Comparison of ENCODE assay signal across 9 cellular contexts in the genomic region with DNA sequence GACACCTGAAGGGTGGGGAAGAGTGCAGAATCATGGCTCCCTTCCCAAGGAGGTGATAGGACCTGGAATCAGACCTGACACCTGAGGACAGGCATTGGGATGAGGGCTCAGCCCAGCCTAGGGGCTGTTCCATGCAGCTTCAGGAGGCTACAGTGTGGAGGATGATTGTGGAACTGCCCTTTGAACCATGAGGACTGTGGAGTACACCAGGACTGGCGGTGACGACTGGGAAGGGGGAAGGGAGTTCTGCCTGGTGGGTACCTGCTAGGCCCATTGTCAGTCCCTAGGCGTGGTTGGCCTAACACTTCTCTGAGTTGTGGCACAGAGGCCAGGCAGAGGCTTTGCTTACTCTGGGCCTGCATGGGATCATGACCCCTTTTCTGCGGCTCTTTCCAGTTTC.
DNase-seq lines count a peak whose midpoint lies in the region; ATAC-seq and TF ChIP-seq lines count a peak whose summit lies in the region.
"Had no signal": no experiment of that assay in that cellular context is flagged by ENCODE, and none has a peak within 500 bp of the region (broad histone marks: within the 10 kb centered on the region; RNA-seq: fewer than 3 reads in every experiment).

No MANE protein-coding gene starts in this region.

- no peaks in the 10 kb centered on the region for H3K9me3 Mint-ChIP-seq in activated CD4-positive, alpha-beta T cell treated with anti-CD3 and anti-CD28 coated beads, Interleukin-2, amount 10 ng/mL, durations not matched to agents 7 days and 5 days
- H3K9me3 Mint-ChIP-seq in activated naive CD8-positive, alpha-beta T cell treated with anti-CD3 and anti-CD28 coated beads, Interleukin-2, amount 10 ng/mL, durations not matched to agents 7 days and 5 days, result no peaks in the 10 kb centered on the region

- H3K4me1 ChIP-seq in lower lobe of right lung, result peaks cover 72% of the 10 kb centered on the region
- H3K4me1 ChIP-seq in thoracic aorta (ENCODE audit: control insufficient read depth in 1 of 2, low read depth in 2 of 2), result peaks cover 39 to 71% of the 10 kb centered on the region in 2 donors

- H3K4me3 ChIP-seq in lower lobe of right lung, result no peak overlapping the region
- H3K4me3 ChIP-seq in thoracic aorta, result no peak overlapping the region

- ATAC-seq in activated naive CD8-positive, alpha-beta T cell treated with anti-CD3 and anti-CD28 coated beads, Interleukin-2, amount 10 ng/mL, durations not matched to agents 7 days and 5 days (ENCODE audit: low read depth), result no peak
- no peak for ATAC-seq in lower lobe of right lung
- ATAC-seq in thoracic aorta (ENCODE audit: insufficient number of reproducible peaks, low FRiP score, low read depth), result no peak
- no peak for ATAC-seq in GM18517 (IDR thresholded peaks at IDR 0.05; ENCODE audit: unreplicated experiment)

- peak overlapping the region; percentile 91 for H3K27ac Mint-ChIP-seq in activated CD4-positive, alpha-beta T cell treated with anti-CD3 and anti-CD28 coated beads, Interleukin-2, amount 10 ng/mL, durations not matched to agents 7 days and 5 days
- H3K27ac Mint-ChIP-seq in activated naive CD8-positive, alpha-beta T cell treated with anti-CD3 and anti-CD28 coated beads, Interleukin-2, amount 10 ng/mL, durations not matched to agents 7 days and 5 days, result peak overlapping the region; percentile 89

- H3K36me3 ChIP-seq in lower lobe of right lung, result no peaks in the 10 kb centered on the region
- no peaks in the 10 kb centered on the region for H3K36me3 ChIP-seq in thoracic aorta

- no peak for DNase-seq in activated CD4-positive, alpha-beta T cell treated with anti-CD3 and anti-CD28 coated beads, Interleukin-2, amount 10 ng/mL, durations not matched to agents 7 days and 5 days
- no peak for DNase-seq in activated CD4-positive, alpha-beta T cell treated with anti-CD3 and anti-CD28 coated beads for 4 hours
- DNase-seq in activated naive CD8-positive, alpha-beta T cell treated with anti-CD3 and anti-CD28 coated beads, Interleukin-2, amount 10 ng/mL, durations not matched to agents 7 days and 5 days, result no peak
- DNase-seq in lower lobe of right lung, result peak; percentile 10
- DNase-seq in thoracic aorta (ENCODE audit: low spot score), result no peak
- no peak for DNase-seq in stimulated activated CD8-positive, alpha-beta memory T cell treated with anti-CD3 and anti-CD28 coated beads, Interleukin-4, amount 100 ng/mL, for 48 hours
- DNase-seq in effector CD8-positive, alpha-beta T cell (lab: John Stamatoyannopoulos, UW), result no peak
- DNase-seq: NCI-H146 had no signal

- CTCF ChIA-PET in activated CD4-positive, alpha-beta T cell treated with anti-CD3 and anti-CD28 coated beads, Interleukin-2, amount 10 ng/mL, durations not matched to agents 7 days and 5 days (lab: Charles Lee), result interaction anchor here (1.7 kb wide), 1 partner anchor 13 kb away, joined by 3 read pairs; no protein-coding TSS in a partner anchor

- H3K27ac ChIP-seq in lower lobe of right lung (peak overlapping the region; percentile 72), thoracic aorta (peak overlapping the region; percentile 24 to 29)

- POLR2A ChIA-PET in activated CD4-positive, alpha-beta T cell treated with anti-CD3 and anti-CD28 coated beads, Interleukin-2, amount 10 ng/mL, durations not matched to agents 7 days and 5 days (lab: Charles Lee), result no interaction called here
- POLR2A ChIA-PET in activated naive CD8-positive, alpha-beta T cell treated with anti-CD3 and anti-CD28 coated beads, Interleukin-2, amount 10 ng/mL, durations not matched to agents 7 days and 5 days (lab: Charles Lee), result no interaction called here

- no peaks in the 10 kb centered on the region for H3K9me3 ChIP-seq in lower lobe of right lung
- H3K9me3 ChIP-seq in thoracic aorta, result no peaks in the 10 kb centered on the region

- H3K36me3 Mint-ChIP-seq in activated CD4-positive, alpha-beta T cell treated with anti-CD3 and anti-CD28 coated beads, Interleukin-2, amount 10 ng/mL, durations not matched to agents 7 days and 5 days (ENCODE audit: low read depth), result peaks cover 10% of the 10 kb centered on the region
- H3K36me3 Mint-ChIP-seq in activated naive CD8-positive, alpha-beta T cell treated with anti-CD3 and anti-CD28 coated beads, Interleukin-2, amount 10 ng/mL, durations not matched to agents 7 days and 5 days, result peaks cover 3% of the 10 kb centered on the region

- H3K27me3 ChIP-seq in lower lobe of right lung (ENCODE audit: low read depth) (no peaks in the 10 kb centered on the region), thoracic aorta (replicated peaks; ENCODE audit: insufficient read depth) (no peaks in the 10 kb centered on the region)

- TF ChIP-seq CTCF in lower lobe of right lung (IDR thresholded peaks at IDR 0.05) (no peak), thoracic aorta (IDR thresholded peaks at IDR 0.05) (no peak)

- no peaks in the 10 kb centered on the region for H3K27me3 Mint-ChIP-seq in activated CD4-positive, alpha-beta T cell treated with anti-CD3 and anti-CD28 coated beads, Interleukin-2, amount 10 ng/mL, durations not matched to agents 7 days and 5 days
- H3K27me3 Mint-ChIP-seq in activated naive CD8-positive, alpha-beta T cell treated with anti-CD3 and anti-CD28 coated beads, Interleukin-2, amount 10 ng/mL, durations not matched to agents 7 days and 5 days, result no peaks in the 10 kb centered on the region

- intact Hi-C loops in lower lobe of right lung (cut with DNase I), result no loop called here

- H3K4me1 Mint-ChIP-seq in activated CD4-positive, alpha-beta T cell treated with anti-CD3 and anti-CD28 coated beads, Interleukin-2, amount 10 ng/mL, durations not matched to agents 7 days and 5 days, result peaks cover 82% of the 10 kb centered on the region
- H3K4me1 Mint-ChIP-seq in activated naive CD8-positive, alpha-beta T cell treated with anti-CD3 and anti-CD28 coated beads, Interleukin-2, amount 10 ng/mL, durations not matched to agents 7 days and 5 days, result peaks cover 57% of the 10 kb centered on the region

- no peak overlapping the region for H3K4me3 Mint-ChIP-seq in activated CD4-positive, alpha-beta T cell treated with anti-CD3 and anti-CD28 coated beads, Interleukin-2, amount 10 ng/mL, durations not matched to agents 7 days and 5 days
- no peak overlapping the region for H3K4me3 Mint-ChIP-seq in activated naive CD8-positive, alpha-beta T cell treated with anti-CD3 and anti-CD28 coated beads, Interleukin-2, amount 10 ng/mL, durations not matched to agents 7 days and 5 days
